Comparison of ENCODE assay signal across 16 cellular contexts in genomic region chr1:204076891-204077290, GRCh38. TPM values are rescaled to one million over a fixed set of nuclear protein-coding genes. Genes with fewer than 3 reads are reported as not detected.
DNase-seq lines count a peak whose midpoint lies in the region; ATAC-seq and TF ChIP-seq lines count a peak whose summit lies in the region.
"Had no signal": no experiment of that assay in that cellular context is flagged by ENCODE, and none has a peak within 500 bp of the region (broad histone marks: within the 10 kb centered on the region; RNA-seq: fewer than 3 reads in every experiment).

No MANE protein-coding gene starts in this region.

- no peaks in the 10 kb centered on the region for H3K36me3 Mint-ChIP-seq in neural crest cell (ENCODE audit: low read depth)
- H3K36me3 Mint-ChIP-seq: activated CD8-positive, alpha-beta memory T cell treated with anti-CD3 and anti-CD28 coated beads, Interleukin-2, amount 10 ng/mL, durations not matched to agents 7 days and 5 days; CD4-positive, CD25-positive, alpha-beta regulatory T cell had no signal

- no peak overlapping the region for H3K27ac ChIP-seq in HUES6 (ENCODE audit: low read depth, low read length)
- peak overlapping the region; percentile 67 for H3K27ac ChIP-seq in cingulate gyrus (ENCODE audit: low read depth, low read length)
- peak overlapping the region; percentile 21 for H3K27ac ChIP-seq in upper lobe of right lung

- H3K9me3 ChIP-seq in HUES6 (ENCODE audit: control insufficient read depth, insufficient read depth, low read depth, low read length), result no peaks in the 10 kb centered on the region
- H3K9me3 ChIP-seq in upper lobe of right lung, result no peaks in the 10 kb centered on the region

- no peak overlapping the region for H3K9ac ChIP-seq in HUES6 (ENCODE audit: low read length)

- H3K27me3 ChIP-seq in HUES6 (ENCODE audit: control insufficient read depth, insufficient read depth, low read length) (peaks cover 11% of the 10 kb centered on the region; the same call in 1 of the 2 replicates), upper lobe of right lung (no peaks in the 10 kb centered on the region)

- intact Hi-C loops in upper lobe of right lung (cut with DNase I), result loop anchor here (5.0 kb wide), 1 partner anchor 50 kb away; no protein-coding TSS in a partner anchor

- H3K4me3 Mint-ChIP-seq in neural crest cell, result peak overlapping the region; percentile 98
- H3K4me3 Mint-ChIP-seq: activated CD8-positive, alpha-beta memory T cell treated with anti-CD3 and anti-CD28 coated beads, Interleukin-2, amount 10 ng/mL, durations not matched to agents 7 days and 5 days; CD4-positive, CD25-positive, alpha-beta regulatory T cell had no signal

- peaks cover 65% of the 10 kb centered on the region for H3K4me1 ChIP-seq in HUES6 (ENCODE audit: control insufficient read depth, insufficient read depth, low read length)
- H3K4me1 ChIP-seq in upper lobe of right lung, result peaks cover 69% of the 10 kb centered on the region

- DNase-seq in neural crest cell (ENCODE audit: low read depth, low spot score) (no peak), upper lobe of right lung (peak; percentile 11), erythroblast (lab: John Stamatoyannopoulos, UW) (no peak), NCI-H1930 (lab: John Stamatoyannopoulos, UW) (no peak)
- DNase-seq: activated CD8-positive, alpha-beta memory T cell treated with anti-CD3 and anti-CD28 coated beads, Interleukin-2, amount 10 ng/mL, durations not matched to agents 7 days and 5 days; activated naive CD4-positive, alpha-beta T cell; CD4-positive, CD25-positive, alpha-beta regulatory T cell; effector CD4-positive, alpha-beta T cell; NCI-H2081 treated with DMSO at 0.1 percent for 48 hours; Right ventricle myocardium superior; stimulated activated CD4-positive, alpha-beta T cell treated with anti-CD3 and anti-CD28 coated beads, Interleukin-4, amount 100 ng/mL, for 4 hours; T-helper 17 cell had no signal

- ATAC-seq in upper lobe of right lung (no peak), GM18498 (IDR thresholded peaks at IDR 0.05; ENCODE audit: unreplicated experiment) (no peak)
- ATAC-seq: activated CD4-positive, CD25-positive, alpha-beta regulatory T cell treated with anti-CD3 and anti-CD28 coated beads, Interleukin-2, amount 50 U/mL, for 24 hours; activated CD8-positive, alpha-beta memory T cell treated with anti-CD3 and anti-CD28 coated beads, Interleukin-2, amount 10 ng/mL, durations not matched to agents 7 days and 5 days; T-helper 17 cell had no signal

- TF ChIP-seq CTCF in neural crest cell (conservative IDR thresholded peaks at IDR 0.05), result no peak
- no peak for TF ChIP-seq CTCF in upper lobe of right lung (IDR thresholded peaks at IDR 0.05)

- peak overlapping the region; percentile 15 for H3K27ac Mint-ChIP-seq in neural crest cell (ENCODE audit: unreplicated experiment)
- H3K27ac Mint-ChIP-seq: activated CD8-positive, alpha-beta memory T cell treated with anti-CD3 and anti-CD28 coated beads, Interleukin-2, amount 10 ng/mL, durations not matched to agents 7 days and 5 days; CD4-positive, CD25-positive, alpha-beta regulatory T cell; T-helper 17 cell had no signal

- 0 out of 2 replicates have a peak overlapping the region, but pooled peaks have one; percentile 99 for H3K4me3 ChIP-seq in HUES6 (ENCODE audit: low read depth, low read length)
- H3K4me3 ChIP-seq in upper lobe of right lung, result peak overlapping the region; percentile 4

- no peak for TF ChIP-seq POLR2A in erythroblast (IDR thresholded peaks at IDR 0.05; ENCODE audit: low read length)

- H3K36me3 ChIP-seq in HUES6 (ENCODE audit: control insufficient read depth, insufficient read depth, low read length), result no peaks in the 10 kb centered on the region
- no peaks in the 10 kb centered on the region for H3K36me3 ChIP-seq in upper lobe of right lung

- H3K27me3 Mint-ChIP-seq in neural crest cell (ENCODE audit: low read depth), result peaks cover 4% of the 10 kb centered on the region

- H3K4me1 Mint-ChIP-seq in neural crest cell, result peaks cover 61% of the 10 kb centered on the region

- no peaks in the 10 kb centered on the region for H3K9me3 Mint-ChIP-seq in neural crest cell

RNA-seq across cellular contexts. Expression of gene SOX13, which starts 4.0 kb away (rescaled TPM):
- total RNA-seq in neural crest cell (60.9 and 64.4 TPM in 2 replicates), upper lobe of right lung (76.3 TPM)
